In the genomic region with DNA sequence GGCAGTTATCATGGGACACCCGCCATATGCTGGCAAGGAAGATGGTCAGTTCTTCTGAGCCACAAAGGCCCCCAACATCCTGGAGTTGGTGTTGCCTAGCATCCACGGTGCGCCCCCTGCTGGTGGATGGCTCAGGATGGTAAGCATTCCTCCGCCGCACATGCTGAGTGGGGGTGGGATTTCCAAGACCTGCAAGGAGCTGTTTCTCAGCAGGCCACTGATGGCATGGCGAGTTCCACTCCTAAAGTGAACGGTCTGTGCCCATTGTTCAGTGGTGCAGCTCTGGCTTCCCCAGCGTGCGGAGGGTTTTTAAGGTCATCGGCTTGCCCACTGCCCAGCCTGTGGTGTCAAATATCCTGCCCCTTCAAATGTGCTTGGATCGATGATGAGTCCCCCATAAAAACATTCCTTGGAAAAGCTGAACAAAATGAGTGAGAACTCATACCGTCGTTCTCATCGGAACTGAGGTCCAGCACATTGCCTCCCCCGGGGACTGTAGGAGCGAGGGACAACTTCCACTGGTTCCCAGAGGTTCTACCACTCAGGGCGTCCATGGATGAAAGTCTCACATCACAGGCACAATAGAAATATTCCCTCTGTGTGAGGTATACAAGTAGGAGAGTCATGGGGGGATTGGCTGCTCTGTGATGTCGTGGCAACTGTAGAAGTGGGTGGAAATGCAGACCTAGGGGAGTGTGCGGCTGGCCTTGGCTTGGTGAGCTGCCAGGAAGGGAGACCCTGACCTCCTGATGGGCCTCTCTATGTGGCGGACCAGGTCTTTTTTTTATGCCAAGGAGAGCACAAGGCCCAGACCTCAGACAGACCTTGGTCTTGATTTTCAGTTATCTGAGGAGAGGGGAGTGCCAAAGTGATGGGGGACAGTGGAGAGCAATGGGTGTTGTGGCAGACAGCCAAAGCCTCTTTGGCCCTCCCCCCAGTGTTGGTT, we compare ENCODE assay signal across 15 cellular contexts.
DNase-seq lines count a peak whose midpoint lies in the region; ATAC-seq and TF ChIP-seq lines count a peak whose summit lies in the region.
"Had no signal": no experiment of that assay in that cellular context is flagged by ENCODE, and none has a peak within 500 bp of the region (broad histone marks: within the 10 kb centered on the region; RNA-seq: fewer than 3 reads in every experiment).

No MANE protein-coding gene starts in this region.

- H3K27ac Mint-ChIP-seq in natural killer cell: no peak overlapping the region
- H3K27ac Mint-ChIP-seq: activated naive CD4-positive, alpha-beta T cell treated with anti-CD3 and anti-CD28 coated beads, Interleukin-2, amount 50 U/mL, for 72 hours had no signal

- intact Hi-C loops in natural killer cell (cut with micrococcal nuclease): no loop called here

- peaks cover 15 to 32% of the 10 kb centered on the region in 2 donors for H3K9me3 Mint-ChIP-seq in natural killer cell

- no peaks in the 10 kb centered on the region for H3K27me3 Mint-ChIP-seq in natural killer cell (ENCODE audit: low read depth in 2 of 2)
- H3K27me3 Mint-ChIP-seq: IgD-negative memory B cell had no signal

- H3K27me3 ChIP-seq in BE2C (no peaks in the 10 kb centered on the region), muscle layer of duodenum (ENCODE audit: low read depth, low read length) (no peaks in the 10 kb centered on the region)

- H3K4me3 Mint-ChIP-seq in natural killer cell: no peak overlapping the region

- no peak overlapping the region for H3K27ac ChIP-seq in muscle layer of duodenum (ENCODE audit: low read length)
- H3K27ac ChIP-seq: parathyroid adenoma, RWPE1 had no signal

- H3K36me3 Mint-ChIP-seq in natural killer cell: peaks cover 55% of the 10 kb centered on the region

- H3K4me1 ChIP-seq in BE2C (no peaks in the 10 kb centered on the region), muscle layer of duodenum (ENCODE audit: control insufficient read depth in 1 of 2, insufficient read depth in 2 of 2, low read length in 2 of 2) (no peaks in the 10 kb centered on the region)
- H3K4me1 ChIP-seq: parathyroid adenoma had no signal

- TF ChIP-seq CTCF in BE2C (IDR thresholded peaks at IDR 0.05; ENCODE audit: low read depth, low read length) (peak; percentile 32), GM12874 (IDR thresholded peaks at IDR 0.05; ENCODE audit: insufficient read depth, low read depth, low read length) (0 out of 2 replicates have a peak, but pooled peaks have one; percentile 12), cardiac fibroblast (IDR thresholded peaks at IDR 0.05; ENCODE audit: low read depth, low read length) (peak; percentile 5), natural killer cell (IDR thresholded peaks at IDR 0.05) (no peak)

- ATAC-seq in HG03280 (IDR thresholded peaks at IDR 0.05; ENCODE audit: unreplicated experiment): no peak
- ATAC-seq in natural killer cell: no peak
- no peak for ATAC-seq in GM21529 (IDR thresholded peaks at IDR 0.05; ENCODE audit: unreplicated experiment)
- ATAC-seq: activated naive CD4-positive, alpha-beta T cell treated with anti-CD3 and anti-CD28 coated beads, Interleukin-2, amount 50 U/mL, for 72 hours had no signal

- H3K4me3 ChIP-seq in BE2C (ENCODE audit: low read depth, low read length) (no peak overlapping the region), cardiac fibroblast (replicated peaks in 1 of 2; ENCODE audit: low read depth in 2 of 2, low read length in 2 of 2) (no peak overlapping the region), muscle layer of duodenum (ENCODE audit: low read depth in 1 of 2, low read length in 2 of 2) (peak overlapping the region; percentile 17 to 53)

- no peak for DNase-seq in BE2C
- DNase-seq in cardiac fibroblast (ENCODE audit: low read depth in 2 of 2): no peak
- no peak for DNase-seq in natural killer cell
- DNase-seq in DMS53 treated with DMSO at 0.1 percent for 48 hours (lab: John Stamatoyannopoulos, UW; ENCODE audit: unreplicated experiment): no peak
- DNase-seq: activated CD4-positive, alpha-beta T cell treated with anti-CD3 and anti-CD28 coated beads, Interleukin-2, amount 50 U/mL, for 48 hours; GDM1; NCI-H1417 treated with DMSO at 0.1 percent for 48 hours had no signal

- H3K36me3 ChIP-seq in BE2C (peaks cover 80% of the 10 kb centered on the region), muscle layer of duodenum (ENCODE audit: control insufficient read depth in 1 of 2, insufficient read depth in 2 of 2, low read length in 2 of 2) (peaks cover 56 to 100% of the 10 kb centered on the region in 2 donors)

- no peaks in the 10 kb centered on the region for H3K4me1 Mint-ChIP-seq in natural killer cell

- H3K9me3 ChIP-seq in BE2C (peaks cover 44% of the 10 kb centered on the region), muscle layer of duodenum (ENCODE audit: control insufficient read depth in 1 of 2, low read length in 2 of 2) (peaks cover 97 to 100% of the 10 kb centered on the region in 2 donors)

Comparison
In these comparisons a context has a peak if more than half of its experiments do, and no peak if none do; other contexts are left out.
1. H3K4me3 ChIP-seq: peak in muscle layer of duodenum (2 of 2); none in BE2C (single experiment) and cardiac fibroblast (0 of 2).